In the genomic region with DNA sequence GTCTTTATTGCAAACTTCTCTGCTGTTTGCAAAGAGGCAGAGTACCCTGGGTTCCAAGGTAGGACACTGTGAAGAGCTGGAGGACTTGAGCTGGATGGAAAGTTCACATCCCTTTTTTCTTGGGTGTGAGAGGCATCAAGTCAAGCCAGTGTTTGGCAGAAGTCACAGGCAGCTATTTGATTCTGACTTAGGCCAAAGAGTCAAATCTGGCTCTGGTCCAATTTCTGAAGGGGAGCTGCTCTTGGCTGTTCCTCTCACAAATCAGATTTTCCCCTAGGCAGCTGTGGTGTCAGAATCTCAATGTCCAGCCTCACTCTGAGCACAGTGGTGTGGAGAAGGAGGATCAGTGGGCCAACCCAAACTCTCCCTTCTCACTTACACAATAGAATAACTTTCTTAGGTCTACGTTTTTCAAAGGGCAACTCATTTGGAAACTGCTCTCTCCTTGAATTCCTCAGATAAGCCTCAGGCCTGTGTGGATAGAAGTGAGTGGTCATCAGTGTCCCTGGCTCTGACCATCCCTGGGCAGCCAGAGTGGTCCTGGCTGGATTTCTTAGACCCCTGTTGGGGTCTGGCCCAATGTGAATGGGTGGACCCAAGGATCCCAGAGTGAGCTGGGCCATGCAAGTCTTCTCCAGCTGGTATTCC, we compare ENCODE assay signal across 13 cellular contexts. TPM values are rescaled to one million over a fixed set of nuclear protein-coding genes. Genes with fewer than 3 reads are reported as not detected.
DNase-seq lines count a peak whose midpoint lies in the region; ATAC-seq and TF ChIP-seq lines count a peak whose summit lies in the region.
"Had no signal": no experiment of that assay in that cellular context is flagged by ENCODE, and none has a peak within 500 bp of the region (broad histone marks: within the 10 kb centered on the region; RNA-seq: fewer than 3 reads in every experiment).

No MANE protein-coding gene starts in this region.

- no TSS peak for BruUV-seq in PC-9 (replicated peaks; lab: Mats Ljungman, UMichigan)

- no peaks in the 10 kb centered on the region for H3K9me2 ChIP-seq in PC-9 (ENCODE audit: insufficient read depth)

- DNase-seq in Right ventricle myocardium inferior (ENCODE audit: missing footprints) (no peak), cardiac septum (ENCODE audit: low spot score) (no peak), dermis blood vessel endothelial cell (peak; percentile 20), midbrain (lab: John Stamatoyannopoulos, UW) (peak; percentile 32), mesendoderm (no peak), NCI-H1436 treated with DMSO at 0.1 percent for 48 hours (lab: John Stamatoyannopoulos, UW) (no peak), PC-9 (no peak)
- DNase-seq: activated CD4-positive, CD25-positive, alpha-beta regulatory T cell treated with anti-CD3 and anti-CD28 coated beads, Interleukin-2, amount 50 U/mL, for 72 hours; activated T-cell treated with anti-CD3 and anti-CD28 coated beads, Interleukin-2, amount 50 U/mL, for 24 hours; GOT3 had no signal

- H3K4me1 ChIP-seq in mesendoderm (ENCODE audit: control insufficient read depth, low read depth, low read length) (no peaks in the 10 kb centered on the region), PC-9 (replicated peaks; ENCODE audit: insufficient read depth) (no peaks in the 10 kb centered on the region)

- H3K4me2 ChIP-seq in mesendoderm (ENCODE audit: low read length) (no peak overlapping the region), PC-9 (no peak overlapping the region)

- no peak overlapping the region for H3K56ac ChIP-seq in mesendoderm (ENCODE audit: low read length)

- H2AK5ac ChIP-seq in mesendoderm (ENCODE audit: low read length), result no peak overlapping the region

- H3K27me3 ChIP-seq in mesendoderm (ENCODE audit: insufficient read depth, low read length, poor library complexity), result no peaks in the 10 kb centered on the region
- no peaks in the 10 kb centered on the region for H3K27me3 ChIP-seq in PC-9 (ENCODE audit: insufficient read depth, low read depth)
- H3K27me3 ChIP-seq: vagina had no signal

- no peak overlapping the region for H2BK15ac ChIP-seq in mesendoderm (replicated peaks; ENCODE audit: low read depth)

- no peak overlapping the region for H4K5ac ChIP-seq in mesendoderm (ENCODE audit: low read length)

- no peak overlapping the region for H3K23ac ChIP-seq in mesendoderm (ENCODE audit: low read length)

- H3K9ac ChIP-seq in mesendoderm (ENCODE audit: low read length), result no peak overlapping the region

- H2AFZ ChIP-seq in PC-9, result no peak overlapping the region

- no peak overlapping the region for H2BK120ac ChIP-seq in mesendoderm (ENCODE audit: low read depth, low read length)

- H3K27ac ChIP-seq in mesendoderm (ENCODE audit: low read depth, low read length) (no peak overlapping the region), PC-9 (no peak overlapping the region)
- H3K27ac ChIP-seq: vagina had no signal

- intact Hi-C loops in Right ventricle myocardium inferior (cut with DNase I) (no loop called here), cardiac septum (cut with DNase I) (no loop called here), PC-9 (cut with micrococcal nuclease; ENCODE audit: unreplicated experiment) (no loop called here)

- no peak for TF ChIP-seq CTCF in PC-9 (conservative IDR thresholded peaks at IDR 0.05)

- H3K79me2 ChIP-seq in mesendoderm (ENCODE audit: control insufficient read depth, insufficient read depth, low read length) (no peaks in the 10 kb centered on the region), PC-9 (ENCODE audit: low read depth) (no peaks in the 10 kb centered on the region)

- CTCF ChIA-PET in PC-9 (lab: Charles Lee), result interaction anchor here (1.3 kb wide), 1 partner anchor 10 kb away, joined by 4 read pairs; no protein-coding TSS in a partner anchor

- H3K18ac ChIP-seq in mesendoderm (ENCODE audit: low read length), result no peak overlapping the region

- H3K36me3 ChIP-seq in mesendoderm (ENCODE audit: control insufficient read depth, insufficient read depth, low read length) (no peaks in the 10 kb centered on the region), PC-9 (ENCODE audit: low read depth) (no peaks in the 10 kb centered on the region)
- H3K36me3 ChIP-seq: vagina had no signal

- H4K8ac ChIP-seq in mesendoderm (ENCODE audit: low read depth, low read length), result no peak overlapping the region

- POLR2A ChIA-PET in PC-9 (lab: Charles Lee; ENCODE audit: unreplicated experiment), result no interaction called here

- no CpG with 5 or more reads among the region's 1 CpG for WGBS in mesendoderm (ENCODE audit: extremely low coverage, insufficient coverage, low lambda C conversion rate)

- no peaks in the 10 kb centered on the region; the same call in 1 of the 2 replicates for H3K9me3 ChIP-seq in PC-9 (ENCODE audit: insufficient read depth, low read depth)
- H3K9me3 ChIP-seq: vagina had no signal

- no peak overlapping the region for H3K4ac ChIP-seq in mesendoderm (ENCODE audit: low read depth, low read length)

- no peaks in the 10 kb centered on the region for H4K20me1 ChIP-seq in PC-9 (ENCODE audit: insufficient read depth)

- H3F3A ChIP-seq in PC-9 (ENCODE audit: insufficient read depth, low read depth), result no peaks in the 10 kb centered on the region

- H3K4me3 ChIP-seq in mesendoderm (ENCODE audit: low read length) (no peak overlapping the region), PC-9 (no peak overlapping the region)
- H3K4me3 ChIP-seq: GM12878, vagina had no signal

- peak; percentile 85 for ATAC-seq in Right ventricle myocardium inferior
- no peak for ATAC-seq in GM19328 (IDR thresholded peaks at IDR 0.05; ENCODE audit: unreplicated experiment)
- ATAC-seq: GM12878 had no signal

- H3K79me1 ChIP-seq in mesendoderm (ENCODE audit: low read length), result no peaks in the 10 kb centered on the region

- H2BK5ac ChIP-seq in mesendoderm (ENCODE audit: low read length), result no peak overlapping the region

RNA-seq across cellular contexts. Expression of a gene that starts 18.2 kb away (rescaled TPM):
- 61.9 TPM for total RNA-seq in Right ventricle myocardium inferior
- 64.6 TPM for total RNA-seq in cardiac septum
- total RNA-seq in dermis blood vessel endothelial cell, result 104 and 130 TPM in 2 replicates
- polyA plus RNA-seq in mesendoderm (2013, experiment 1 of 2), result 110 TPM
- polyA plus RNA-seq in mesendoderm (2013, experiment 2 of 2), result 105 TPM
- total RNA-seq in PC-9 (2021), result 147 and 221 TPM in 2 replicates

Comparison
In these comparisons a context has a peak if more than half of its experiments do, and no peak if none do; other contexts are left out.
1. DNase-seq: peak in dermis blood vessel endothelial cell (single experiment) and midbrain (single experiment); none in Right ventricle myocardium inferior (single experiment), cardiac septum (single experiment), mesendoderm (single experiment), NCI-H1436 treated with DMSO at 0.1 percent for 48 hours (single experiment) and PC-9 (0 of 2).